12 cellular contexts compared by ENCODE assay signal in genomic region chr5:103211858-103212500, GRCh38. TPM values are rescaled to one million over a fixed set of nuclear protein-coding genes. Genes with fewer than 3 reads are reported as not detected.
DNase-seq lines count a peak whose midpoint lies in the region; ATAC-seq and TF ChIP-seq lines count a peak whose summit lies in the region.
"Had no signal": no experiment of that assay in that cellular context is flagged by ENCODE, and none has a peak within 500 bp of the region (broad histone marks: within the 10 kb centered on the region; RNA-seq: fewer than 3 reads in every experiment).

No MANE protein-coding gene starts in this region.

- no peak for TF ChIP-seq CTCF in NB4 (IDR thresholded peaks at IDR 0.05; ENCODE audit: low read depth, low read length)
- TF ChIP-seq CTCF in nephron progenitor cell (IDR thresholded peaks at IDR 0.05), result no peak
- TF ChIP-seq CTCF in gastroesophageal sphincter (IDR thresholded peaks at IDR 0.05), result no peak

- peak overlapping the region; percentile 54 for H3K27ac Mint-ChIP-seq in activated CD4-positive, alpha-beta T cell treated with anti-CD3 and anti-CD28 coated beads, Interleukin-2, amount 10 ng/mL, durations not matched to agents 24 days and 14 days
- H3K27ac Mint-ChIP-seq in nephron progenitor cell, result peak overlapping the region; percentile 80

- H3K27me3 ChIP-seq in gastroesophageal sphincter, result no peaks in the 10 kb centered on the region
- H3K27me3 ChIP-seq: tibial nerve had no signal

- H3K9me3 Mint-ChIP-seq in activated CD4-positive, alpha-beta T cell treated with anti-CD3 and anti-CD28 coated beads, Interleukin-2, amount 10 ng/mL, durations not matched to agents 24 days and 14 days, result peaks cover 13% of the 10 kb centered on the region
- no peaks in the 10 kb centered on the region for H3K9me3 Mint-ChIP-seq in nephron progenitor cell

- intact Hi-C loops in activated CD4-positive, alpha-beta T cell treated with anti-CD3 and anti-CD28 coated beads, Interleukin-2, amount 10 ng/mL, durations not matched to agents 24 days and 14 days (cut with micrococcal nuclease), result loop anchor here (2.0 to 5.0 kb wide), 2 partner anchors 45 to 433 kb away; partner anchors contain the start of gene MACIR

- no peak overlapping the region for H3K27ac ChIP-seq in gastroesophageal sphincter
- H3K27ac ChIP-seq: tibial nerve had no signal

- peaks cover 0 to 2% of the 10 kb centered on the region in 2 donors for H3K36me3 ChIP-seq in gastroesophageal sphincter

- no peak for TF ChIP-seq POLR2A in NB4 (IDR thresholded peaks at IDR 0.05; ENCODE audit: extremely low read depth, insufficient read length)
- TF ChIP-seq POLR2A in gastroesophageal sphincter (IDR thresholded peaks at IDR 0.05), result no peak

- peaks cover 30% of the 10 kb centered on the region for H3K4me1 Mint-ChIP-seq in activated CD4-positive, alpha-beta T cell treated with anti-CD3 and anti-CD28 coated beads, Interleukin-2, amount 10 ng/mL, durations not matched to agents 24 days and 14 days
- H3K4me1 Mint-ChIP-seq in nephron progenitor cell, result peaks cover 67% of the 10 kb centered on the region

- H3K4me3 ChIP-seq in NB4 (ENCODE audit: low read depth, low read length) (no peak overlapping the region), gastroesophageal sphincter (no peak overlapping the region)
- H3K4me3 ChIP-seq: tibial nerve had no signal

- 56 to 66% methylated on average over 1 to 2 of the region's 2 CpGs for WGBS in gastroesophageal sphincter (ENCODE audit: low coverage in 1 of 2), 2 donors

- H3K4me1 ChIP-seq in gastroesophageal sphincter, result no peaks in the 10 kb centered on the region

- no peaks in the 10 kb centered on the region for H3K9me3 ChIP-seq in gastroesophageal sphincter
- H3K9me3 ChIP-seq: tibial nerve had no signal

- no peaks in the 10 kb centered on the region for H3K27me3 Mint-ChIP-seq in activated CD4-positive, alpha-beta T cell treated with anti-CD3 and anti-CD28 coated beads, Interleukin-2, amount 10 ng/mL, durations not matched to agents 24 days and 14 days
- H3K27me3 Mint-ChIP-seq in nephron progenitor cell (ENCODE audit: low read depth, poor library complexity), result no peaks in the 10 kb centered on the region

- TF ChIP-seq EP300 in gastroesophageal sphincter (IDR thresholded peaks at IDR 0.05), result no peak

- H3K4me3 Mint-ChIP-seq in activated CD4-positive, alpha-beta T cell treated with anti-CD3 and anti-CD28 coated beads, Interleukin-2, amount 10 ng/mL, durations not matched to agents 24 days and 14 days, result peak overlapping the region; percentile 53
- H3K4me3 Mint-ChIP-seq in nephron progenitor cell, result peak overlapping the region; percentile 0

- peaks cover 22% of the 10 kb centered on the region for H3K36me3 Mint-ChIP-seq in activated CD4-positive, alpha-beta T cell treated with anti-CD3 and anti-CD28 coated beads, Interleukin-2, amount 10 ng/mL, durations not matched to agents 24 days and 14 days (ENCODE audit: low read depth)
- H3K36me3 Mint-ChIP-seq in nephron progenitor cell (ENCODE audit: low read depth), result peaks cover 13% of the 10 kb centered on the region

- DNase-seq in activated CD4-positive, alpha-beta T cell treated with anti-CD3 and anti-CD28 coated beads, Interleukin-2, amount 10 ng/mL, durations not matched to agents 24 days and 14 days, result peak; percentile 60
- DNase-seq in activated CD4-positive, alpha-beta T cell treated with anti-CD3 and anti-CD28 coated beads for 48 hours, result no peak
- DNase-seq in NB4 (ENCODE audit: low read depth) (peak; percentile 82), nephron progenitor cell (no peak), SW 1271 (lab: John Stamatoyannopoulos, UW) (no peak), inferior parietal cortex (ENCODE audit: extremely low spot score) (no peak)
- DNase-seq: ACHN; activated naive CD4-positive, alpha-beta T cell treated with anti-CD3 and anti-CD28 coated beads, Interleukin-2, amount 50 U/mL, for 16 hours had no signal

- ATAC-seq in HG02588 (IDR thresholded peaks at IDR 0.05; ENCODE audit: unreplicated experiment), result peak; percentile 86
- no peak for ATAC-seq in gastroesophageal sphincter
- ATAC-seq: sciatic nerve had no signal

RNA-seq across cellular contexts. Expression of gene MACIR, which starts 46.6 kb away (rescaled TPM):
- total RNA-seq in activated CD4-positive, alpha-beta T cell treated with anti-CD3 and anti-CD28 coated beads, Interleukin-2, amount 10 ng/mL, durations not matched to agents 24 days and 14 days, result 12.1 and 13.3 TPM in 2 replicates
- 10 to 100 TPM in 2 of 4 donors, 1 to 10 TPM in 2; 3.9 to 12.2 (median 8.0) TPM for total RNA-seq in gastroesophageal sphincter

Comparison
In these comparisons a context has a peak if more than half of its experiments do, and no peak if none do; other contexts are left out.
1. DNase-seq: peak in activated CD4-positive, alpha-beta T cell treated with anti-CD3 and anti-CD28 coated beads, Interleukin-2, amount 10 ng/mL, durations not matched to agents 24 days and 14 days (single experiment) and NB4 (single experiment); none in activated CD4-positive, alpha-beta T cell treated with anti-CD3 and anti-CD28 coated beads for 48 hours (single experiment), nephron progenitor cell (single experiment), SW 1271 (0 of 2) and inferior parietal cortex (single experiment).